ENCODE assay signal across 1 cellular context in the genomic region with DNA sequence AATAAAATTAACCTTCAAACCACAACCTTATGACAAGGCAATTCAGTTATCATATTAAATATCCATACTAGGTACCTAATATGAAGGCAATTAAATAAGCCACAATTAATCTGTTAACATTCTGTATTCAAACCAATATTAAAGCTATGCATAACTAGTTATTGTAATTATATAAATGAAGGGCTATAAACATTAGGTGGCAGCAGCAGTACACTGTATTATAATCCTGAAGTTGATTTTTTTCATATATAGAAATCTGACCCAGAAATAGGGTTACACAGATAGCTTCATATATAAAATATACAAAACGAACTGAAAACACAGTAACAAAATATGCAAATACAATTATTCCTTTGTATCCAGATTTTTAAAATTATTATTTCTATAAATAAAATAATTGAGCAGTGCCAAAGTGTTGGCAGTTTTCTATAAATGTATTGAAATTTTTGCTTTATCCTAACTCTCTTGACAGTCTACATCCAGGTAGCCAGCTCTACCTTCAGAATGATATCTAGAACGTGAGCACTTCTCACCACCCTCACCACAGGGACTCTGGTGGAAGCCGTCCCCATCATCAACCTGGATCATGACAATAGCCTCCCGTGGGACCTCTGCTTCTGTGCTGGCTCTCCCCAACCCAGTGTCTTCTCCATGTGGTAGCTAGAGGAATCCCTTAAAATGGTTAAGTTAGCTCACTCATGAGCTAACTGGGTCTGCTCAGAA.
A peak's percentile ranks its signal among the peaks of the same experiment; 100 is the strongest.
TF ChIP-seq lines count a peak whose summit lies in the region.

No MANE protein-coding gene starts in this region.

TF ChIP-seq in neural cell, 6 proteins besides CTCF, POLR2A, EP300 and RAD21:
- TF ChIP-seq, protein P1, sequence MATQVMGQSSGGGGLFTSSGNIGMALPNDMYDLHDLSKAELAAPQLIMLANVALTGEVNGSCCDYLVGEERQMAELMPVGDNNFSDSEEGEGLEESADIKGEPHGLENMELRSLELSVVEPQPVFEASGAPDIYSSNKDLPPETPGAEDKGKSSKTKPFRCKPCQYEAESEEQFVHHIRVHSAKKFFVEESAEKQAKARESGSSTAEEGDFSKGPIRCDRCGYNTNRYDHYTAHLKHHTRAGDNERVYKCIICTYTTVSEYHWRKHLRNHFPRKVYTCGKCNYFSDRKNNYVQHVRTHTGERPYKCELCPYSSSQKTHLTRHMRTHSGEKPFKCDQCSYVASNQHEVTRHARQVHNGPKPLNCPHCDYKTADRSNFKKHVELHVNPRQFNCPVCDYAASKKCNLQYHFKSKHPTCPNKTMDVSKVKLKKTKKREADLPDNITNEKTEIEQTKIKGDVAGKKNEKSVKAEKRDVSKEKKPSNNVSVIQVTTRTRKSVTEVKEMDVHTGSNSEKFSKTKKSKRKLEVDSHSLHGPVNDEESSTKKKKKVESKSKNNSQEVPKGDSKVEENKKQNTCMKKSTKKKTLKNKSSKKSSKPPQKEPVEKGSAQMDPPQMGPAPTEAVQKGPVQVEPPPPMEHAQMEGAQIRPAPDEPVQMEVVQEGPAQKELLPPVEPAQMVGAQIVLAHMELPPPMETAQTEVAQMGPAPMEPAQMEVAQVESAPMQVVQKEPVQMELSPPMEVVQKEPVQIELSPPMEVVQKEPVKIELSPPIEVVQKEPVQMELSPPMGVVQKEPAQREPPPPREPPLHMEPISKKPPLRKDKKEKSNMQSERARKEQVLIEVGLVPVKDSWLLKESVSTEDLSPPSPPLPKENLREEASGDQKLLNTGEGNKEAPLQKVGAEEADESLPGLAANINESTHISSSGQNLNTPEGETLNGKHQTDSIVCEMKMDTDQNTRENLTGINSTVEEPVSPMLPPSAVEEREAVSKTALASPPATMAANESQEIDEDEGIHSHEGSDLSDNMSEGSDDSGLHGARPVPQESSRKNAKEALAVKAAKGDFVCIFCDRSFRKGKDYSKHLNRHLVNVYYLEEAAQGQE (IDR thresholded peaks at IDR 0.05; ENCODE audit: borderline replicate concordance) = no peak
- TF ChIP-seq MXI1 (conservative IDR thresholded peaks at IDR 0.05; ENCODE audit: poor library complexity, severe bottlenecking) (no peak), POLR2AphosphoS5 (IDR thresholded peaks at IDR 0.05) (no peak), TAF1 (IDR thresholded peaks at IDR 0.05; ENCODE audit: low read depth) (no peak), SMC3 (conservative IDR thresholded peaks at IDR 0.05; ENCODE audit: poor library complexity) (peak; percentile 43), EZH2 (IDR thresholded peaks at IDR 0.05; ENCODE audit: borderline replicate concordance, insufficient read depth, low read length, poor library complexity, severe bottlenecking) (no peak)
TF ChIP-seq in neural cell: peak in this region for 1.
